11 cellular contexts compared by ENCODE assay signal in the genomic region with DNA sequence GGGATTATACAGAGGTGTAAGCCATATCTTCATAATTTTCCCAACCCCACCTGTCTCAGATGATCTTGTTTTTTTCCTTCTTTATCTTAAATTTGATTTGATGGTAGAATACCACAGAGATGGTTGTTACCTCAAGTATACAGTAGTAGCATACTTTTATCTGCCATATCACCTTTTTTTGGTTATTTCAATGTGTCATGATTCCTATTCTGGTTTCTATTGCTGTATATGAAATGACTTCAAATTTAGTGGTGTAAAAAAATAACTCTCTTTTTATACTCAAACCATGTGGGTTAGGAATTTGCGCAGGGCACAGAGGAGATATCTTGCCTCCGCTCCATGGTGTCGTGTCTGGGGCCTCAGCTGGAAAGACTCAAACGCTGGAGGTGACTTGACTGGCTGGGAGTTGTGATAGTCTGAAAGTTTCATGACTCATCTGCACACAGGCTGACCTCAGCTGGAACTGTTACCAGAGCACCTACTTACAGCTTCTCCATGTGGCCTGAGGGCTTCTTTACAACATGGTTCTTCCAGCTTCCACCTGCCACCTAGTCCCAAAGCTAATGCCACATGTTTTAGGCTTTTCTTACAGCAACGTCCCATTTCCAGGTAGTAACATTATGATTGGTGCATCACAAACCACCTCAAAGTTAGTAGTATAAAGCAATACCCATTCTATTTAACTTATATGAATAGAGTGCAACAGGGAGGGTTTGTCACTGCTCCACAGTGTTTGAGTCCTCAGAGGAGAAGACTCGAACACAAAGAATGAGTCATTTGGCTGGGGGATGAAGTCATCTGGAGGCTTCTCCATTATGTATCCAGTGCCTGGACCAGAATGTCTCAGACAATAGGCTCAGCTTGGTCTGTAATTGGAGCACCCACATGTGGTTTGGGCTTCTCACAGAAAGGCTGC.
DNase-seq lines count a peak whose midpoint lies in the region; ATAC-seq and TF ChIP-seq lines count a peak whose summit lies in the region.
"Had no signal": no experiment of that assay in that cellular context is flagged by ENCODE, and none has a peak within 500 bp of the region (broad histone marks: within the 10 kb centered on the region; RNA-seq: fewer than 3 reads in every experiment).

No MANE protein-coding gene starts in this region.

- H2AFZ ChIP-seq in smooth muscle cell (ENCODE audit: low read depth) = no peak overlapping the region

- CTCF ChIA-PET in activated CD8-positive, alpha-beta memory T cell treated with anti-CD3 and anti-CD28 coated beads, Interleukin-2, amount 10 ng/mL, durations not matched to agents 7 days and 5 days (lab: Charles Lee) = no interaction called here
- CTCF ChIA-PET in T-cell (lab: Charles Lee) = no interaction called here

- no peaks in the 10 kb centered on the region for H3K79me2 ChIP-seq in smooth muscle cell (ENCODE audit: low read depth)

- H3K27ac Mint-ChIP-seq in activated CD8-positive, alpha-beta memory T cell treated with anti-CD3 and anti-CD28 coated beads, Interleukin-2, amount 10 ng/mL, durations not matched to agents 7 days and 5 days = no peak overlapping the region
- no peak overlapping the region for H3K27ac Mint-ChIP-seq in T-cell
- H3K27ac Mint-ChIP-seq: progenitor cell of endocrine pancreas had no signal

- H3K9me3 ChIP-seq in smooth muscle cell (replicated peaks; ENCODE audit: low read depth) = no peaks in the 10 kb centered on the region
- H3K9me3 ChIP-seq in BE2C = no peaks in the 10 kb centered on the region
- H3K9me3 ChIP-seq: heart right ventricle had no signal

- no peaks in the 10 kb centered on the region for H3K36me3 Mint-ChIP-seq in activated CD8-positive, alpha-beta memory T cell treated with anti-CD3 and anti-CD28 coated beads, Interleukin-2, amount 10 ng/mL, durations not matched to agents 7 days and 5 days
- H3K36me3 Mint-ChIP-seq in T-cell = no peaks in the 10 kb centered on the region

- 13% methylated on average over 6 of the region's 6 CpGs for WGBS in smooth muscle cell (ENCODE audit: low lambda C conversion rate)

- no peak overlapping the region for H3K4me3 Mint-ChIP-seq in activated CD8-positive, alpha-beta memory T cell treated with anti-CD3 and anti-CD28 coated beads, Interleukin-2, amount 10 ng/mL, durations not matched to agents 7 days and 5 days
- no peak overlapping the region for H3K4me3 Mint-ChIP-seq in T-cell

- peaks cover 3% of the 10 kb centered on the region for H3K4me1 Mint-ChIP-seq in activated CD8-positive, alpha-beta memory T cell treated with anti-CD3 and anti-CD28 coated beads, Interleukin-2, amount 10 ng/mL, durations not matched to agents 7 days and 5 days
- H3K4me1 Mint-ChIP-seq in T-cell = no peaks in the 10 kb centered on the region

- H3K27me3 Mint-ChIP-seq in activated CD8-positive, alpha-beta memory T cell treated with anti-CD3 and anti-CD28 coated beads, Interleukin-2, amount 10 ng/mL, durations not matched to agents 7 days and 5 days = no peaks in the 10 kb centered on the region
- no peaks in the 10 kb centered on the region for H3K27me3 Mint-ChIP-seq in T-cell
- H3K27me3 Mint-ChIP-seq: progenitor cell of endocrine pancreas had no signal

- H3K4me1 ChIP-seq in smooth muscle cell (ENCODE audit: low read depth) = no peaks in the 10 kb centered on the region
- no peaks in the 10 kb centered on the region for H3K4me1 ChIP-seq in BE2C
- H3K4me1 ChIP-seq: heart right ventricle had no signal

- H3F3A ChIP-seq in smooth muscle cell (ENCODE audit: low read depth) = no peaks in the 10 kb centered on the region

- peak overlapping the region; percentile 0 for H3K4me2 ChIP-seq in smooth muscle cell

- H3K27me3 ChIP-seq in smooth muscle cell (ENCODE audit: low read depth) (no peaks in the 10 kb centered on the region), BE2C (no peaks in the 10 kb centered on the region)
- H3K27me3 ChIP-seq: heart right ventricle had no signal

- no peak for DNase-seq in activated CD8-positive, alpha-beta memory T cell treated with anti-CD3 and anti-CD28 coated beads, Interleukin-2, amount 10 ng/mL, durations not matched to agents 7 days and 5 days
- DNase-seq in activated CD8-positive, alpha-beta memory T cell treated with anti-CD3 and anti-CD28 coated beads, Interleukin-2, amount 50 U/mL, for 4 hours = no peak
- peak; percentile 31 for DNase-seq in NCI-H2029 treated with DMSO at 0.1 percent for 48 hours (lab: John Stamatoyannopoulos, UW)
- peak; percentile 60 to 95 for DNase-seq in cardiac fibroblast (ENCODE audit: low read depth in 2 of 2)
- no peak for DNase-seq in smooth muscle cell (lab: John Stamatoyannopoulos, UW; ENCODE audit: unreplicated experiment)
- DNase-seq in T-cell = no peak
- no peak for DNase-seq in cerebellum (ENCODE audit: low spot score)
- DNase-seq in BE2C = no peak
- DNase-seq: heart right ventricle, NCI-H1092 had no signal

- no peak overlapping the region for H3K4me3 ChIP-seq in cardiac fibroblast (replicated peaks in 1 of 2; ENCODE audit: low read depth in 2 of 2, low read length in 2 of 2)
- H3K4me3 ChIP-seq in smooth muscle cell = no peak overlapping the region
- no peak overlapping the region for H3K4me3 ChIP-seq in BE2C (ENCODE audit: low read depth, low read length)
- H3K4me3 ChIP-seq: heart right ventricle had no signal

- TF ChIP-seq CTCF in cardiac fibroblast (IDR thresholded peaks at IDR 0.05; ENCODE audit: low read depth, low read length) = no peak
- TF ChIP-seq CTCF in smooth muscle cell (IDR thresholded peaks at IDR 0.05; ENCODE audit: borderline replicate concordance, insufficient read depth, poor library complexity, severe bottlenecking) = no peak
- TF ChIP-seq CTCF in BE2C (IDR thresholded peaks at IDR 0.05; ENCODE audit: low read depth, low read length) = no peak

- peak; percentile 39 for ATAC-seq in activated CD8-positive, alpha-beta memory T cell treated with anti-CD3 and anti-CD28 coated beads, Interleukin-2, amount 10 ng/mL, durations not matched to agents 7 days and 5 days
- no peak for ATAC-seq in T-cell (replicated peaks in 1 of 4)

- POLR2A ChIA-PET in T-cell (lab: Charles Lee) = no interaction called here

- no peaks in the 10 kb centered on the region for H3K36me3 ChIP-seq in smooth muscle cell (ENCODE audit: low read depth)
- no peaks in the 10 kb centered on the region for H3K36me3 ChIP-seq in BE2C
- H3K36me3 ChIP-seq: heart right ventricle had no signal

- peak overlapping the region; percentile 85 for H3K27ac ChIP-seq in smooth muscle cell (ENCODE audit: low read depth)
- H3K27ac ChIP-seq: heart right ventricle had no signal

- H4K20me1 ChIP-seq in smooth muscle cell (ENCODE audit: low read depth) = no peaks in the 10 kb centered on the region

- H3K9ac ChIP-seq in smooth muscle cell (ENCODE audit: low read depth) = peak overlapping the region; percentile 68

- no peaks in the 10 kb centered on the region for H3K9me3 Mint-ChIP-seq in activated CD8-positive, alpha-beta memory T cell treated with anti-CD3 and anti-CD28 coated beads, Interleukin-2, amount 10 ng/mL, durations not matched to agents 7 days and 5 days (ENCODE audit: low read depth)
- H3K9me3 Mint-ChIP-seq in T-cell = no peaks in the 10 kb centered on the region

Comparison
In these comparisons a context has a peak if more than half of its experiments do, and no peak if none do; other contexts are left out.
1. DNase-seq: peak in NCI-H2029 treated with DMSO at 0.1 percent for 48 hours (single experiment) and cardiac fibroblast (2 of 2); none in activated CD8-positive, alpha-beta memory T cell treated with anti-CD3 and anti-CD28 coated beads, Interleukin-2, amount 10 ng/mL, durations not matched to agents 7 days and 5 days (single experiment), activated CD8-positive, alpha-beta memory T cell treated with anti-CD3 and anti-CD28 coated beads, Interleukin-2, amount 50 U/mL, for 4 hours (single experiment), smooth muscle cell (single experiment), T-cell (0 of 34), cerebellum (single experiment) and BE2C (single experiment).